Comparison of ENCODE assay signal across 11 cellular contexts in genomic region chr16:19700319-19700781, GRCh38. TPM values are rescaled to one million over a fixed set of nuclear protein-coding genes. Genes with fewer than 3 reads are reported as not detected.
DNase-seq lines count a peak whose midpoint lies in the region; ATAC-seq and TF ChIP-seq lines count a peak whose summit lies in the region.
"Had no signal": no experiment of that assay in that cellular context is flagged by ENCODE, and none has a peak within 500 bp of the region (broad histone marks: within the 10 kb centered on the region; RNA-seq: fewer than 3 reads in every experiment).

No MANE protein-coding gene starts in this region.

- H3K4me3 ChIP-seq in heart right ventricle, result no peak overlapping the region
- no peak overlapping the region for H3K4me3 ChIP-seq in astrocyte of the spinal cord (ENCODE audit: low read depth, low read length)
- no peak overlapping the region for H3K4me3 ChIP-seq in right lobe of liver
- no peak overlapping the region for H3K4me3 ChIP-seq in vagina
- H3K4me3 ChIP-seq: SK-N-MC had no signal

- H3K4me1 ChIP-seq in heart right ventricle (peaks cover 8 to 85% (median 59%) of the 10 kb centered on the region in 9 donors), right lobe of liver (peaks cover 0 to 41% (median 14%) of the 10 kb centered on the region in 4 donors), vagina (peaks cover 73% of the 10 kb centered on the region)

- in situ Hi-C loops in astrocyte of the spinal cord (cut with HindIII; ENCODE audit: low sequenced_read_pairs), result no loop called here

- H3K27me3 ChIP-seq in heart right ventricle (no peaks in the 10 kb centered on the region), right lobe of liver (no peaks in the 10 kb centered on the region), vagina (no peaks in the 10 kb centered on the region)

- H3K27ac ChIP-seq in heart right ventricle (peak overlapping the region in 9 of 10 donors; percentile 11 to 93 (median 53)), right lobe of liver (peak overlapping the region in 2 of 3 donors; percentile 51 to 53), vagina (peak overlapping the region; percentile 89)
- H3K27ac ChIP-seq: SK-N-MC had no signal

- ATAC-seq in heart right ventricle (no peak), Right ventricle myocardium inferior (no peak), right lobe of liver (peak; percentile 70 to 88 (median 80)), GM19035 (IDR thresholded peaks at IDR 0.05; ENCODE audit: unreplicated experiment) (no peak), HG03565 (IDR thresholded peaks at IDR 0.05; ENCODE audit: unreplicated experiment) (no peak)

- intact Hi-C loops in heart right ventricle (cut with DNase I) (loop anchor here in 1 of 10 donors (10.0 kb wide), 1 partner anchor 56 kb away; no protein-coding TSS in a partner anchor), Right ventricle myocardium inferior (cut with DNase I) (no loop called here), right lobe of liver (cut with DNase I) (no loop called here), vagina (cut with DNase I) (no loop called here)

- H3K36me3 ChIP-seq in heart right ventricle, result peaks cover 0 to 73% (median 13%) of the 10 kb centered on the region in 9 donors
- H3K36me3 ChIP-seq in right lobe of liver, result peaks cover 0 to 10% (median 6%) of the 10 kb centered on the region in 4 donors
- H3K36me3 ChIP-seq in vagina, result peaks cover 0 to 30% of the 10 kb centered on the region in 2 donors

- TF ChIP-seq CTCF in heart right ventricle (IDR thresholded peaks at IDR 0.05), result no peak
- TF ChIP-seq CTCF in astrocyte of the spinal cord (IDR thresholded peaks at IDR 0.05; ENCODE audit: low read depth, low read length), result no peak
- TF ChIP-seq CTCF in right lobe of liver (IDR thresholded peaks at IDR 0.05), result no peak
- no peak for TF ChIP-seq CTCF in vagina (IDR thresholded peaks at IDR 0.05)

- WGBS in heart right ventricle, 2 donors, result 50 to 66% methylated on average over 6 of the region's 6 CpGs
- WGBS in right lobe of liver (ENCODE audit: insufficient coverage, low coverage, low lambda C conversion rate, missing lambda C conversion rate), result 42% methylated on average over 6 of the region's 6 CpGs

- TF ChIP-seq POLR2A in right lobe of liver (IDR thresholded peaks at IDR 0.05) (no peak), vagina (IDR thresholded peaks at IDR 0.05) (no peak)

- no peak for DNase-seq in heart right ventricle
- DNase-seq in Right ventricle myocardium inferior (ENCODE audit: missing footprints), result no peak
- DNase-seq in astrocyte of the spinal cord (ENCODE audit: low read depth, low spot score), result peak; percentile 72
- DNase-seq in right lobe of liver, result peak; percentile 61 to 75 (median 65)
- DNase-seq in vagina (ENCODE audit: extremely low spot score in 2 of 2), result no peak
- no peak for DNase-seq in 8988T
- DNase-seq: amniotic stem cell, islet precursor cell had no signal

- no peaks in the 10 kb centered on the region for H3K9me3 ChIP-seq in heart right ventricle
- no peaks in the 10 kb centered on the region for H3K9me3 ChIP-seq in right lobe of liver
- H3K9me3 ChIP-seq in vagina, result no peaks in the 10 kb centered on the region

RNA-seq across cellular contexts. Expression of gene KNOP1, which starts 17.7 kb away (rescaled TPM):
- total RNA-seq in heart right ventricle (10 to 100 TPM in 1 of 10 donors, 1 to 10 TPM in 9; 4.5 to 10.2 (median 6.5) TPM), Right ventricle myocardium inferior (8.4 TPM), right lobe of liver (1 to 10 TPM; 3.4 to 9.4 (median 7.3) TPM), vagina (7.9 TPM)
- polyA plus RNA-seq in heart right ventricle, result 10 to 100 TPM in 1 of 2 donors, 1 to 10 TPM in 1; 6.5 to 25.7 TPM

RNA-seq across cellular contexts. Expression of gene IQCK, which starts 17.7 kb away (rescaled TPM):
- 10 to 100 TPM in 2 of 10 donors, 1 to 10 TPM in 8; 5.5 to 11.7 (median 7.4) TPM for total RNA-seq in heart right ventricle
- 1 to 10 TPM; 7.3 to 9.8 TPM for polyA plus RNA-seq in heart right ventricle
- total RNA-seq in Right ventricle myocardium inferior, result 5.2 TPM
- 1 to 10 TPM; 2.0 to 4.7 (median 3.9) TPM for total RNA-seq in right lobe of liver
- total RNA-seq in vagina, result 19.2 TPM

Comparison
In these comparisons a context has a peak if more than half of its experiments do, and no peak if none do; other contexts are left out.
1. ATAC-seq: peak in right lobe of liver (4 of 4); none in heart right ventricle (0 of 8), Right ventricle myocardium inferior (single experiment), GM19035 (single experiment) and HG03565 (single experiment).
2. DNase-seq: peak in astrocyte of the spinal cord (single experiment) and right lobe of liver (3 of 3); none in heart right ventricle (0 of 2), Right ventricle myocardium inferior (single experiment), vagina (0 of 2) and 8988T (single experiment).
3. Peak in every context shown above with its lines, with median percentiles within 50 percentile points of each other: H3K27ac ChIP-seq.